Comparison of ENCODE assay signal across 9 cellular contexts in genomic region chr9:133114451-133114885, GRCh38. TPM values are rescaled to one million over a fixed set of nuclear protein-coding genes. Genes with fewer than 3 reads are reported as not detected.
DNase-seq lines count a peak whose midpoint lies in the region; ATAC-seq and TF ChIP-seq lines count a peak whose summit lies in the region.
"Had no signal": no experiment of that assay in that cellular context is flagged by ENCODE, and none has a peak within 500 bp of the region (broad histone marks: within the 10 kb centered on the region; RNA-seq: fewer than 3 reads in every experiment).

No MANE protein-coding gene starts in this region.

- H3K27me3 Mint-ChIP-seq in activated naive CD4-positive, alpha-beta T cell treated with anti-CD3 and anti-CD28 coated beads, Interleukin-2, amount 10 ng/mL, durations not matched to agents 7 days and 5 days = no peaks in the 10 kb centered on the region
- no peaks in the 10 kb centered on the region for H3K27me3 Mint-ChIP-seq in type B pancreatic cell

- H3K27ac Mint-ChIP-seq in activated naive CD4-positive, alpha-beta T cell treated with anti-CD3 and anti-CD28 coated beads, Interleukin-2, amount 10 ng/mL, durations not matched to agents 7 days and 5 days = peak overlapping the region; percentile 42
- peak overlapping the region; percentile 81 for H3K27ac Mint-ChIP-seq in type B pancreatic cell

- TF ChIP-seq POLR2A in right lobe of liver (IDR thresholded peaks at IDR 0.05) = no peak

- H3K4me1 ChIP-seq in adipocyte (ENCODE audit: control insufficient read depth, insufficient read depth, low read length) (peaks cover 53% of the 10 kb centered on the region), right lobe of liver (peaks cover 8 to 32% (median 21%) of the 10 kb centered on the region in 4 donors)

- DNase-seq in activated naive CD4-positive, alpha-beta T cell treated with anti-CD3 and anti-CD28 coated beads, Interleukin-2, amount 10 ng/mL, durations not matched to agents 7 days and 5 days = no peak
- no peak for DNase-seq in activated naive CD4-positive, alpha-beta T cell treated with Interleukin-2 at 50 U/mL for 16 hours
- DNase-seq in adipocyte (ENCODE audit: low read depth) (peak; percentile 58), right lobe of liver (peak; percentile 67 to 92 (median 90)), type B pancreatic cell (ENCODE audit: extremely low spot score, unreplicated experiment) (no peak), brain microvascular endothelial cell (no peak)
- DNase-seq in activated effector memory CD4-positive, alpha-beta T cell treated with Interleukin-2 at 50 U/mL for 16 hours = no peak

- H3K9me3 ChIP-seq in adipocyte (ENCODE audit: control insufficient read depth, low read length) (no peaks in the 10 kb centered on the region), right lobe of liver (no peaks in the 10 kb centered on the region)
- H3K9me3 ChIP-seq: ovary had no signal

- no peak overlapping the region for H3K4me3 Mint-ChIP-seq in activated naive CD4-positive, alpha-beta T cell treated with anti-CD3 and anti-CD28 coated beads, Interleukin-2, amount 10 ng/mL, durations not matched to agents 7 days and 5 days
- H3K4me3 Mint-ChIP-seq in type B pancreatic cell = peak overlapping the region; percentile 34

- H3K27me3 ChIP-seq in adipocyte (replicated peaks; ENCODE audit: control insufficient read depth, insufficient read depth, low read length) (no peaks in the 10 kb centered on the region), right lobe of liver (no peaks in the 10 kb centered on the region), brain microvascular endothelial cell (replicated peaks) (no peaks in the 10 kb centered on the region)
- H3K27me3 ChIP-seq: ovary had no signal

- in situ Hi-C loops in brain microvascular endothelial cell (cut with HindIII; ENCODE audit: low pct_ligation_motif_present, low sequenced_read_pairs) = no loop called here

- peaks cover 10% of the 10 kb centered on the region for H3K36me3 ChIP-seq in adipocyte (ENCODE audit: control insufficient read depth, insufficient read depth, low read length, severe bottlenecking)
- peaks cover 0 to 6% (median 0%) of the 10 kb centered on the region in 4 donors for H3K36me3 ChIP-seq in right lobe of liver
- H3K36me3 ChIP-seq in brain microvascular endothelial cell (replicated peaks) = peaks cover under 1% of the 10 kb centered on the region
- H3K36me3 ChIP-seq: ovary had no signal

- CTCF ChIA-PET in activated naive CD4-positive, alpha-beta T cell treated with anti-CD3 and anti-CD28 coated beads, Interleukin-2, amount 10 ng/mL, durations not matched to agents 7 days and 5 days (lab: Charles Lee) = interaction anchor here (0.6 to 23.0 kb wide), 4 partner anchors 11 to 93 kb away, joined by 3 to 357 read pairs (median 14); no protein-coding TSS in a partner anchor

- H3K4me3 ChIP-seq in adipocyte (ENCODE audit: low read length) (no peak overlapping the region), right lobe of liver (no peak overlapping the region), brain microvascular endothelial cell (ENCODE audit: low read depth, low read length) (no peak overlapping the region)
- H3K4me3 ChIP-seq: ovary had no signal

- H3K9me3 Mint-ChIP-seq in activated naive CD4-positive, alpha-beta T cell treated with anti-CD3 and anti-CD28 coated beads, Interleukin-2, amount 10 ng/mL, durations not matched to agents 7 days and 5 days = no peaks in the 10 kb centered on the region
- no peaks in the 10 kb centered on the region for H3K9me3 Mint-ChIP-seq in type B pancreatic cell

- 29% methylated on average over 1 of the region's 8 CpGs for WGBS in right lobe of liver (ENCODE audit: insufficient coverage, low coverage, low lambda C conversion rate, missing lambda C conversion rate)

- peak overlapping the region in 2 of 3 donors; percentile 50 to 78 for H3K27ac ChIP-seq in right lobe of liver
- no peak overlapping the region for H3K27ac ChIP-seq in brain microvascular endothelial cell
- H3K27ac ChIP-seq: ovary had no signal

- peak; percentile 23 to 74 (median 65) for ATAC-seq in right lobe of liver
- no peak for ATAC-seq in GM19452 (IDR thresholded peaks at IDR 0.05; ENCODE audit: unreplicated experiment)

- H3K4me1 Mint-ChIP-seq in activated naive CD4-positive, alpha-beta T cell treated with anti-CD3 and anti-CD28 coated beads, Interleukin-2, amount 10 ng/mL, durations not matched to agents 7 days and 5 days = peaks cover 63% of the 10 kb centered on the region
- H3K4me1 Mint-ChIP-seq in type B pancreatic cell (ENCODE audit: unreplicated experiment) = peaks cover 29% of the 10 kb centered on the region

- peaks cover 11% of the 10 kb centered on the region for H3K36me3 Mint-ChIP-seq in activated naive CD4-positive, alpha-beta T cell treated with anti-CD3 and anti-CD28 coated beads, Interleukin-2, amount 10 ng/mL, durations not matched to agents 7 days and 5 days
- H3K36me3 Mint-ChIP-seq in type B pancreatic cell = no peaks in the 10 kb centered on the region

- TF ChIP-seq CTCF in right lobe of liver (IDR thresholded peaks at IDR 0.05) (no peak), type B pancreatic cell (conservative IDR thresholded peaks at IDR 0.05) (no peak), brain microvascular endothelial cell (IDR thresholded peaks at IDR 0.05; ENCODE audit: low read depth, low read length, missing control alignments) (no peak)

- intact Hi-C loops in right lobe of liver (cut with DNase I) = no loop called here

- H3K9ac ChIP-seq in adipocyte (ENCODE audit: low read length) = peak overlapping the region; percentile 77

RNA-seq across cellular contexts. Expression of gene RALGDS, which starts 6.6 kb away (rescaled TPM):
- total RNA-seq in right lobe of liver (10 to 100 TPM in 1 of 6 experiments, 1 to 10 TPM in 5; 4.3 to 19.8 (median 5.7) TPM), type B pancreatic cell (ENCODE audit: low replicate concordance) (64.8 and 86.3 TPM in 2 replicates)

RNA-seq across cellular contexts. Expression of gene GBGT1, which starts 49.2 kb away (rescaled TPM):
- total RNA-seq in right lobe of liver (1 to 10 TPM in 5 of 6 experiments, under 1 TPM in 1; 0.68 to 3.7 (median 1.9) TPM), type B pancreatic cell (ENCODE audit: low replicate concordance) (21.0 and 54.9 TPM in 2 replicates)

RNA-seq across cellular contexts. Expression of gene CEL, which starts 52.7 kb away (rescaled TPM):
- total RNA-seq in right lobe of liver (under 1 TPM in 4 of 6 experiments, not detected in 2; 0.19 to 0.35 (median 0.26) TPM), type B pancreatic cell (ENCODE audit: low replicate concordance) (4.5 and 4.9 TPM in 2 replicates)

Comparison
In these comparisons a context has a peak if more than half of its experiments do, and no peak if none do; other contexts are left out.
1. DNase-seq: peak in adipocyte (single experiment) and right lobe of liver (3 of 3); none in activated naive CD4-positive, alpha-beta T cell treated with anti-CD3 and anti-CD28 coated beads, Interleukin-2, amount 10 ng/mL, durations not matched to agents 7 days and 5 days (single experiment), activated naive CD4-positive, alpha-beta T cell treated with Interleukin-2 at 50 U/mL for 16 hours (single experiment), type B pancreatic cell (single experiment), brain microvascular endothelial cell (single experiment) and activated effector memory CD4-positive, alpha-beta T cell treated with Interleukin-2 at 50 U/mL for 16 hours (single experiment).